1 cellular context compared by ENCODE assay signal in genomic region chr3:44554626-44555592, GRCh38.
TF ChIP-seq lines count a peak whose summit lies in the region.

Gene ZKSCAN7 (plus strand): TSS chr3:44555193. CDS start chr3:44557048, 1,855 bp downstream.

TF ChIP-seq in WTC11, 78 proteins besides CTCF, POLR2A, EP300 and RAD21 (continued from another document and continues in another):
- TF ChIP-seq ZNF425 (CRISPR knock-in tag; conservative IDR thresholded peaks at IDR 0.05) = no peak
- no peak for TF ChIP-seq SMAD3 (CRISPR knock-in tag; IDR thresholded peaks at IDR 0.05; ENCODE audit: borderline replicate concordance)
- no peak for TF ChIP-seq ZBTB43 (CRISPR knock-in tag; IDR thresholded peaks at IDR 0.05)
- peak; percentile 29 for TF ChIP-seq ZBTB21 (CRISPR knock-in tag; IDR thresholded peaks at IDR 0.05; ENCODE audit: borderline replicate concordance)
- no peak for TF ChIP-seq E2F4 (CRISPR knock-in tag; IDR thresholded peaks at IDR 0.05; ENCODE audit: borderline replicate concordance, low read depth)
- TF ChIP-seq NR1H2 (CRISPR knock-in tag; IDR thresholded peaks at IDR 0.05) = no peak
- no peak for TF ChIP-seq NFYB (CRISPR knock-in tag; conservative IDR thresholded peaks at IDR 0.05; ENCODE audit: low read depth)
- TF ChIP-seq ATF2 (CRISPR knock-in tag; IDR thresholded peaks at IDR 0.05; ENCODE audit: borderline replicate concordance, low read depth) = no peak
- peak; percentile 53; the same call in 1 of the 2 replicates for TF ChIP-seq TP53 (CRISPR knock-in tag; IDR thresholded peaks at IDR 0.05)
- no peak; the same call in 1 of the 2 replicates for TF ChIP-seq ZNF263 (CRISPR knock-in tag; IDR thresholded peaks at IDR 0.05; ENCODE audit: low read depth)
- TF ChIP-seq ZNF532 (CRISPR knock-in tag; IDR thresholded peaks at IDR 0.05; ENCODE audit: borderline replicate concordance) = no peak
- no peak for TF ChIP-seq GRHL2 (CRISPR knock-in tag; IDR thresholded peaks at IDR 0.05; ENCODE audit: insufficient replicate concordance, severe bottlenecking)
- TF ChIP-seq HMGXB4 (CRISPR knock-in tag; IDR thresholded peaks at IDR 0.05) = peak; percentile 93; the same call in 1 of the 2 replicates
- no peak for TF ChIP-seq STAT6 (CRISPR knock-in tag; conservative IDR thresholded peaks at IDR 0.05; ENCODE audit: low read depth)
- no peak for TF ChIP-seq GTF2I (CRISPR knock-in tag; conservative IDR thresholded peaks at IDR 0.05)
- TF ChIP-seq FOXK1 (CRISPR knock-in tag; IDR thresholded peaks at IDR 0.05) = peak; percentile 52; the same call in 1 of the 2 replicates
- no peak for TF ChIP-seq FOXJ3 (CRISPR knock-in tag; IDR thresholded peaks at IDR 0.05; ENCODE audit: borderline replicate concordance)
- no peak for TF ChIP-seq MLX (CRISPR knock-in tag; IDR thresholded peaks at IDR 0.05)
- peak; percentile 79; the same call in 1 of the 2 replicates for TF ChIP-seq E2F5 (CRISPR knock-in tag; IDR thresholded peaks at IDR 0.05)
- TF ChIP-seq SP1 (CRISPR knock-in tag; conservative IDR thresholded peaks at IDR 0.05) = peak; percentile 31; the same call in 1 of the 2 replicates
- 0 out of 2 replicates have a peak, but pooled peaks have one; percentile 43 for TF ChIP-seq IRF2 (CRISPR knock-in tag; IDR thresholded peaks at IDR 0.05; ENCODE audit: borderline replicate concordance, low read depth)
- TF ChIP-seq PREB (CRISPR knock-in tag; IDR thresholded peaks at IDR 0.05; ENCODE audit: borderline replicate concordance) = no peak
- 0 out of 2 replicates have a peak, but pooled peaks have one; percentile 54 for TF ChIP-seq E2F1 (CRISPR knock-in tag; IDR thresholded peaks at IDR 0.05)
- 0 out of 2 replicates have a peak, but pooled peaks have one; percentile 80 for TF ChIP-seq AFF4 (CRISPR knock-in tag; IDR thresholded peaks at IDR 0.05; ENCODE audit: borderline replicate concordance)
